17 cellular contexts compared by ENCODE assay signal in genomic region chr14:61379639-61380184, GRCh38. TPM values are rescaled to one million over a fixed set of nuclear protein-coding genes. Genes with fewer than 3 reads are reported as not detected.
DNase-seq lines count a peak whose midpoint lies in the region; ATAC-seq, FAIRE-seq and TF ChIP-seq lines count a peak whose summit lies in the region.
"Had no signal": no experiment of that assay in that cellular context is flagged by ENCODE, and none has a peak within 500 bp of the region (broad histone marks: within the 10 kb centered on the region; RNA-seq: fewer than 3 reads in every experiment).

No MANE protein-coding gene starts in this region.

- CTCF ChIA-PET in CD8-positive, alpha-beta T cell (lab: Charles Lee), result interaction anchor here (1.0 to 3.3 kb wide), 4 partner anchors 13 to 35 kb away, joined by 3 to 14 read pairs (median 4); no protein-coding TSS in a partner anchor

- TF ChIP-seq CTCF in CD8-positive, alpha-beta T cell (IDR thresholded peaks at IDR 0.05), result no peak

- ATAC-seq in CD8-positive, alpha-beta T cell, result peak; percentile 36
- ATAC-seq in memory B cell (ENCODE audit: low read depth), result peak; percentile 71
- ATAC-seq: left lung had no signal

- intact Hi-C loops in CD8-positive, alpha-beta T cell (cut with DNase I, micrococcal nuclease), result loop anchor here in 1 of 2 experiments (1.0 to 5.0 kb wide), 2 partner anchors 13 to 82 kb away; no protein-coding TSS in a partner anchor

- no peaks in the 10 kb centered on the region for H3K27me3 ChIP-seq in CD8-positive, alpha-beta T cell (ENCODE audit: insufficient read depth, low read length)
- no peaks in the 10 kb centered on the region for H3K27me3 ChIP-seq in SJCRH30
- H3K27me3 ChIP-seq: left lung had no signal

- peaks cover 15% of the 10 kb centered on the region for H3K9me3 Mint-ChIP-seq in CD8-positive, alpha-beta T cell
- H3K9me3 Mint-ChIP-seq in IgD-negative memory B cell (peaks cover 6 to 23% (median 17%) of the 10 kb centered on the region in 3 donors), memory B cell (peaks cover 19% of the 10 kb centered on the region)

- peak overlapping the region; percentile 59 for H3K4me3 Mint-ChIP-seq in CD8-positive, alpha-beta T cell
- peak overlapping the region in 3 of 4 donors; percentile 2 to 57 (median 52) for H3K4me3 Mint-ChIP-seq in IgD-negative memory B cell
- no peak overlapping the region for H3K4me3 Mint-ChIP-seq in memory B cell
- H3K4me3 Mint-ChIP-seq: brain had no signal

- no peak overlapping the region for H3K4me3 ChIP-seq in CD8-positive, alpha-beta T cell (ENCODE audit: low read depth, low read length)
- H3K4me3 ChIP-seq in SJCRH30, result no peak overlapping the region
- H3K4me3 ChIP-seq: left lung, skin epidermis had no signal

- no peak overlapping the region for H3K27ac Mint-ChIP-seq in CD8-positive, alpha-beta T cell
- H3K27ac Mint-ChIP-seq in IgD-negative memory B cell (peak overlapping the region in 1 of 3 donors; percentile 48), memory B cell (no peak overlapping the region)
- H3K27ac Mint-ChIP-seq: activated T-helper 2 cell treated with anti-CD3 and anti-CD28 coated beads, Interferon-gamma antibody, Interleukin-2, Interleukin-4, amounts not matched to agents 10 μg/mL and 5 μg/mL and 100 μg/mL, durations not matched to agents 14 hours and 24 hours and 36 hours; brain had no signal

- FAIRE-seq in GM12891 (lab: Jason Lieb, UNC), result peak; percentile 66

- no peaks in the 10 kb centered on the region for H3K27me3 Mint-ChIP-seq in CD8-positive, alpha-beta T cell (ENCODE audit: low read depth)
- H3K27me3 Mint-ChIP-seq in IgD-negative memory B cell (peaks cover 9% of the 10 kb centered on the region), memory B cell (peaks cover 14% of the 10 kb centered on the region)

- H3K36me3 Mint-ChIP-seq in CD8-positive, alpha-beta T cell, result peaks cover 49% of the 10 kb centered on the region
- peaks cover 2% of the 10 kb centered on the region for H3K36me3 Mint-ChIP-seq in IgD-negative memory B cell
- H3K36me3 Mint-ChIP-seq in memory B cell, result peaks cover 9% of the 10 kb centered on the region
- H3K36me3 Mint-ChIP-seq: brain had no signal

- H3K4me1 ChIP-seq in CD8-positive, alpha-beta T cell (ENCODE audit: insufficient read depth, low read length), result peaks cover 86% of the 10 kb centered on the region
- no peaks in the 10 kb centered on the region for H3K4me1 ChIP-seq in SJCRH30

- H3K4me1 Mint-ChIP-seq in CD8-positive, alpha-beta T cell (ENCODE audit: low read depth), result peaks cover 10% of the 10 kb centered on the region
- peaks cover 0 to 11% (median 0%) of the 10 kb centered on the region in 3 donors for H3K4me1 Mint-ChIP-seq in IgD-negative memory B cell
- peaks cover 3% of the 10 kb centered on the region for H3K4me1 Mint-ChIP-seq in memory B cell
- H3K4me1 Mint-ChIP-seq: brain had no signal

- H3K9me3 ChIP-seq in CD8-positive, alpha-beta T cell (ENCODE audit: low read length), result peaks cover 3% of the 10 kb centered on the region
- H3K9me3 ChIP-seq in SJCRH30 (replicated peaks), result no peaks in the 10 kb centered on the region; the same call in 1 of the 2 replicates

- H3K36me3 ChIP-seq in CD8-positive, alpha-beta T cell (ENCODE audit: insufficient read depth, low read length), result no peaks in the 10 kb centered on the region
- no peaks in the 10 kb centered on the region for H3K36me3 ChIP-seq in SJCRH30

- peak in 2 of 7 experiments; percentile 36 to 53 for DNase-seq in CD8-positive, alpha-beta T cell
- DNase-seq in GM12891 (ENCODE audit: insufficient read length, low spot score) (no peak), memory B cell (ENCODE audit: low spot score in 2 of 2) (no peak), SHP77 treated with DMSO at 0.1 percent for 48 hours (lab: John Stamatoyannopoulos, UW) (no peak), epidermal melanocyte (ENCODE audit: insufficient read length, low spot score) (no peak), SJCRH30 (no peak)
- DNase-seq: IMR-90; left lung; MV-4-11; NCI-H748 treated with DMSO at 0.1 percent for 48 hours; stimulated activated naive CD4-positive, alpha-beta T cell had no signal

- H3K27ac ChIP-seq in CD8-positive, alpha-beta T cell (ENCODE audit: low read depth, low read length), result no peak overlapping the region
- no peak overlapping the region for H3K27ac ChIP-seq in SJCRH30
- H3K27ac ChIP-seq: C4-2B, left lung, parathyroid adenoma had no signal

- POLR2A ChIA-PET in CD8-positive, alpha-beta T cell (lab: Charles Lee), result interaction anchor here (1.1 to 2.7 kb wide), 4 partner anchors 9 to 58 kb away, joined by 3 to 8 read pairs (median 4); partner anchors contain the start of gene PRKCH

- TF ChIP-seq POLR2A in GM12891 (IDR thresholded peaks at IDR 0.05; ENCODE audit: low read depth, low read length), result no peak

TF ChIP-seq in GM12891, 5 proteins besides CTCF, POLR2A, EP300 and RAD21:
- TF ChIP-seq SPI1 (IDR thresholded peaks at IDR 0.05; ENCODE audit: low read depth, low read length) (peak; percentile 33; the same call in 1 of the 2 replicates), POU2F2 (IDR thresholded peaks at IDR 0.05; ENCODE audit: low read depth, low read length) (no peak)

RNA-seq across cellular contexts. Expression of gene PRKCH, which starts 58.3 kb away (rescaled TPM):
- total RNA-seq in CD8-positive, alpha-beta T cell, result 100 to 1,000 TPM; 429 to 433 TPM
- polyA plus RNA-seq in GM12891 (2012; ENCODE audit: low read depth, missing spikeins), result 45.7 TPM
- 9.6 TPM for polyA plus RNA-seq in IgD-negative memory B cell
- 6.7 and 6.8 TPM in 2 replicates for total RNA-seq in SJCRH30 (2014; rRNA removed; shearing (Covaris generic))

Comparison
In these comparisons a context has a peak if more than half of its experiments do, and no peak if none do; other contexts are left out.
1. RNA of gene PRKCH, which starts 58.3 kb away (total RNA-seq): 429 to 433 TPM in CD8-positive, alpha-beta T cell; 6.7 to 6.8 TPM in SJCRH30; every median in the first group is over 10 times any median in the second.